ENCODE assay signal across 28 cellular contexts in genomic region chr6:132504757-132505156, GRCh38. TPM values are rescaled to one million over a fixed set of nuclear protein-coding genes. Genes with fewer than 3 reads are reported as not detected.
A peak's percentile ranks its signal among the peaks of the same experiment; 100 is the strongest.
DNase-seq lines count a peak whose midpoint lies in the region; ATAC-seq and TF ChIP-seq lines count a peak whose summit lies in the region.
"Had no signal": no experiment of that assay in that cellular context is flagged by ENCODE, and none has a peak within 500 bp of the region (broad histone marks: within the 10 kb centered on the region; RNA-seq: fewer than 3 reads in every experiment).

No MANE protein-coding gene starts in this region.

- DNase-seq in heart left ventricle (no peak), cardiac septum (ENCODE audit: low spot score) (no peak), left colon (no peak), HEK293T (ENCODE audit: extremely low spot score) (no peak), amygdala (lab: John Stamatoyannopoulos, UW) (no peak), iPS-NIHi11 (ENCODE audit: low spot score) (no peak)
- DNase-seq in stimulated activated naive B cell treated with anti-CD40 and anti-IgM and Interleukin-4, amounts not matched to agents 10 μg/mL and 1 μg/mL and 100 μg/mL, for 72 hours, result no peak
- DNase-seq: activated CD4-positive, alpha-beta T cell treated with anti-CD3 and anti-CD28 coated beads for 48 hours; activated CD8-positive, alpha-beta memory T cell treated with anti-CD3 and anti-CD28 coated beads, Interleukin-2, amount 10 ng/mL, durations not matched to agents 7 days and 5 days; AML-193; Caco-2; cerebellar nuclear complex; HFFc6; mesendoderm; NCI-H1436 treated with DMSO at 0.1 percent for 48 hours; NCI-H69; stimulated activated naive CD8-positive, alpha-beta T cell treated with anti-CD3 and anti-CD28 coated beads, Interleukin-15, Interleukin-2, amounts not matched to agents 100 U/mL and 50 U/mL, for 24 hours; T-cell; trophoblast cell had no signal

- 67 to 74% (median 70%) methylated on average over 5 of the region's 5 CpGs for WGBS in heart left ventricle, 4 donors

- H3K36me3 ChIP-seq in heart left ventricle, result peaks cover 0 to 60% (median 34%) of the 10 kb centered on the region in 9 donors
- H3K36me3 ChIP-seq: ovary had no signal

- peak overlapping the region in 1 of 12 donors; percentile 32 for H3K27ac ChIP-seq in heart left ventricle
- H3K27ac ChIP-seq in angular gyrus (ENCODE audit: low read depth, low read length), result peak overlapping the region; percentile 58
- H3K27ac ChIP-seq: 22Rv1, hepatocyte, ovary had no signal

- no peaks in the 10 kb centered on the region for H3K27me3 Mint-ChIP-seq in stimulated activated naive B cell treated with anti-CD40 and anti-IgM and Interleukin-4, amounts not matched to agents 10 μg/mL and 1 μg/mL and 100 μg/mL, for 72 hours
- H3K27me3 Mint-ChIP-seq: activated CD8-positive, alpha-beta memory T cell treated with anti-CD3 and anti-CD28 coated beads, Interleukin-2, amount 10 ng/mL, durations not matched to agents 7 days and 5 days; activated naive CD4-positive, alpha-beta T cell treated with anti-CD3 and anti-CD28 coated beads, Interleukin-2, amount 50 U/mL, for 24 hours; natural killer cell treated with Interleukin-12 subunit alpha and Interleukin-12 subunit beta and Interleukin-15 and Interleukin-18, amount 100 ng/mL, for 72 hours; T-cell had no signal

- no peaks in the 10 kb centered on the region for H3K27me3 ChIP-seq in heart left ventricle
- H3K27me3 ChIP-seq: hepatocyte, ovary had no signal

- peaks cover 0 to 69% (median 39%) of the 10 kb centered on the region in 12 donors for H3K4me1 ChIP-seq in heart left ventricle
- H3K4me1 ChIP-seq: Caco-2 had no signal

- peaks cover 57 to 78% of the 10 kb centered on the region in 2 donors for H3K36me3 Mint-ChIP-seq in stimulated activated naive B cell treated with anti-CD40 and anti-IgM and Interleukin-4, amounts not matched to agents 10 μg/mL and 1 μg/mL and 100 μg/mL, for 72 hours

- H3K4me3 ChIP-seq in heart left ventricle, result no peak overlapping the region
- H3K4me3 ChIP-seq: hepatocyte, ovary had no signal

- peaks cover 7% of the 10 kb centered on the region in 2 donors for H3K9me3 Mint-ChIP-seq in stimulated activated naive B cell treated with anti-CD40 and anti-IgM and Interleukin-4, amounts not matched to agents 10 μg/mL and 1 μg/mL and 100 μg/mL, for 72 hours
- H3K9me3 Mint-ChIP-seq: activated naive CD4-positive, alpha-beta T cell treated with anti-CD3 and anti-CD28 coated beads, Interleukin-2, amount 50 U/mL, for 24 hours; activated T-helper 1 cell treated with anti-CD3 and anti-CD28 coated beads, Interleukin-12 subunit alpha, Interleukin-12 subunit beta, Interleukin-2, Interleukin-4 antibody, amounts not matched to agents 30 ng/mL and 10 ng/mL and 1 ng/mL, durations not matched to agents 14 hours and 24 hours and 36 hours; HFFc6; natural killer cell treated with Interleukin-12 subunit alpha and Interleukin-12 subunit beta and Interleukin-15 and Interleukin-18, amount 100 ng/mL, for 72 hours; T-cell had no signal

- H3K9me3 ChIP-seq in heart left ventricle, result no peaks in the 10 kb centered on the region
- H3K9me3 ChIP-seq: Caco-2, ovary had no signal

- peak overlapping the region; percentile 52 for H3K27ac Mint-ChIP-seq in stimulated activated naive B cell treated with anti-CD40 and anti-IgM and Interleukin-4, amounts not matched to agents 10 μg/mL and 1 μg/mL and 100 μg/mL, for 72 hours
- H3K27ac Mint-ChIP-seq: activated CD8-positive, alpha-beta memory T cell treated with anti-CD3 and anti-CD28 coated beads, Interleukin-2, amount 10 ng/mL, durations not matched to agents 7 days and 5 days; activated naive CD4-positive, alpha-beta T cell treated with anti-CD3 and anti-CD28 coated beads, Interleukin-2, amount 50 U/mL, for 24 hours; activated T-helper 1 cell treated with anti-CD3 and anti-CD28 coated beads, Interleukin-12 subunit alpha, Interleukin-12 subunit beta, Interleukin-2, Interleukin-4 antibody, amounts not matched to agents 30 ng/mL and 10 ng/mL and 1 ng/mL, durations not matched to agents 14 hours and 24 hours and 36 hours; HFFc6; natural killer cell treated with Interleukin-12 subunit alpha and Interleukin-12 subunit beta and Interleukin-15 and Interleukin-18, amount 100 ng/mL, for 72 hours; T-cell had no signal

- H3K4me1 Mint-ChIP-seq in stimulated activated naive B cell treated with anti-CD40 and anti-IgM and Interleukin-4, amounts not matched to agents 10 μg/mL and 1 μg/mL and 100 μg/mL, for 72 hours, result peaks cover 54 to 91% of the 10 kb centered on the region in 2 donors

- peak in 3 of 4 donors; percentile 36 to 73 (median 68) for ATAC-seq in heart left ventricle
- ATAC-seq in left colon, result peak; percentile 51
- ATAC-seq in stimulated activated naive B cell treated with anti-CD40 and anti-IgM and Interleukin-4, amounts not matched to agents 10 μg/mL and 1 μg/mL and 100 μg/mL, for 72 hours (replicated peaks), result no peak
- ATAC-seq: activated CD8-positive, alpha-beta memory T cell treated with anti-CD3 and anti-CD28 coated beads, Interleukin-2, amount 10 ng/mL, durations not matched to agents 7 days and 5 days; natural killer cell treated with Interleukin-12 subunit alpha and Interleukin-12 subunit beta and Interleukin-15 and Interleukin-18, amount 100 ng/mL, for 72 hours; stimulated activated naive CD8-positive, alpha-beta T cell treated with anti-CD3 and anti-CD28 coated beads, Interleukin-15, Interleukin-2, amounts not matched to agents 100 U/mL and 50 U/mL, for 24 hours; T-cell had no signal

- POLR2A ChIA-PET in HEK293T (lab: Yijun Ruan, JAX), result no interaction called here

- intact Hi-C loops in heart left ventricle (cut with DNase I) (no loop called here), cardiac septum (cut with DNase I) (no loop called here), left colon (cut with DNase I, micrococcal nuclease) (no loop called here)

- no peak for TF ChIP-seq POLR2A in heart left ventricle (IDR thresholded peaks at IDR 0.05)

- peak overlapping the region; percentile 30 to 55 for H3K4me3 Mint-ChIP-seq in stimulated activated naive B cell treated with anti-CD40 and anti-IgM and Interleukin-4, amounts not matched to agents 10 μg/mL and 1 μg/mL and 100 μg/mL, for 72 hours
- H3K4me3 Mint-ChIP-seq: activated CD8-positive, alpha-beta memory T cell treated with anti-CD3 and anti-CD28 coated beads, Interleukin-2, amount 10 ng/mL, durations not matched to agents 7 days and 5 days; activated naive CD4-positive, alpha-beta T cell treated with anti-CD3 and anti-CD28 coated beads, Interleukin-2, amount 50 U/mL, for 24 hours; activated T-helper 1 cell treated with anti-CD3 and anti-CD28 coated beads, Interleukin-12 subunit alpha, Interleukin-12 subunit beta, Interleukin-2, Interleukin-4 antibody, amounts not matched to agents 30 ng/mL and 10 ng/mL and 1 ng/mL, durations not matched to agents 14 hours and 24 hours and 36 hours; HFFc6; natural killer cell treated with Interleukin-12 subunit alpha and Interleukin-12 subunit beta and Interleukin-15 and Interleukin-18, amount 100 ng/mL, for 72 hours had no signal

- CTCF ChIA-PET in HEK293T (lab: Yijun Ruan, JAX), result no interaction called here

- no peak for TF ChIP-seq CTCF in heart left ventricle (IDR thresholded peaks at IDR 0.05)

TF ChIP-seq in HEK293T, 16 proteins besides CTCF, POLR2A, EP300 and RAD21:
- TF ChIP-seq ARNT (IDR thresholded peaks at IDR 0.05), result no peak
- no peak for TF ChIP-seq FOXM1 (IDR thresholded peaks at IDR 0.05; ENCODE audit: borderline replicate concordance)
- TF ChIP-seq TARDBP (IDR thresholded peaks at IDR 0.05), result no peak
- TF ChIP-seq FOXK2 (IDR thresholded peaks at IDR 0.05), result no peak
- TF ChIP-seq PKNOX1 (IDR thresholded peaks at IDR 0.05), result no peak
- no peak for TF ChIP-seq SP1 (IDR thresholded peaks at IDR 0.05)
- TF ChIP-seq SUZ12 (IDR thresholded peaks at IDR 0.05), result no peak
- TF ChIP-seq ELF4 (IDR thresholded peaks at IDR 0.05), result no peak
- TF ChIP-seq LEF1 (IDR thresholded peaks at IDR 0.05; ENCODE audit: borderline replicate concordance), result no peak
- no peak for TF ChIP-seq CTBP1 (IDR thresholded peaks at IDR 0.05; ENCODE audit: borderline replicate concordance)
- no peak for TF ChIP-seq BHLHE40 (IDR thresholded peaks at IDR 0.05; ENCODE audit: borderline replicate concordance)
- TF ChIP-seq ZNF384 (IDR thresholded peaks at IDR 0.05), result no peak
- no peak for TF ChIP-seq HDGF (IDR thresholded peaks at IDR 0.05; ENCODE audit: borderline replicate concordance)
- no peak for TF ChIP-seq NFRKB (IDR thresholded peaks at IDR 0.05)
- TF ChIP-seq FOXA1 (IDR thresholded peaks at IDR 0.05), result no peak

RNA-seq across cellular contexts. Expression of gene STX7, which starts 8.2 kb away (rescaled TPM):
- total RNA-seq in heart left ventricle (10 to 100 TPM; 24.8 to 78.8 (median 56.3) TPM), cardiac septum (53.3 TPM), left colon (10 to 100 TPM; 52.4 to 70.9 TPM)
- 10 to 100 TPM in 1 of 2 donors, 1 to 10 TPM in 1; 6.7 to 25.1 TPM for polyA plus RNA-seq in heart left ventricle

RNA-seq across cellular contexts. Expression of gene TAAR9, which starts 33.3 kb away (rescaled TPM):
- total RNA-seq in heart left ventricle (not detected), cardiac septum (not detected), left colon (not detected)
- polyA plus RNA-seq in heart left ventricle, result not detected
- total RNA-seq: activated CD8-positive, alpha-beta memory T cell treated with anti-CD3 and anti-CD28 coated beads, Interleukin-2, amount 10 ng/mL, durations not matched to agents 7 days and 5 days; activated T-helper 1 cell treated with anti-CD3 and anti-CD28 coated beads, Interleukin-12 subunit alpha, Interleukin-12 subunit beta, Interleukin-2, Interleukin-4 antibody, amounts not matched to agents 30 ng/mL and 10 ng/mL and 1 ng/mL, durations not matched to agents 14 hours and 24 hours and 36 hours; Caco-2; Daoy; hepatocyte; HFFc6; MCF 10A; natural killer cell treated with Interleukin-12 subunit alpha and Interleukin-12 subunit beta and Interleukin-15 and Interleukin-18, amount 100 ng/mL, for 72 hours; ovary; T-cell had no signal
- polyA plus RNA-seq: hepatocyte, ovary had no signal

RNA-seq across cellular contexts. Expression of gene TAAR8, which starts 47.7 kb away (rescaled TPM):
- total RNA-seq in heart left ventricle, result not detected
- not detected for polyA plus RNA-seq in heart left ventricle
- total RNA-seq in cardiac septum, result not detected
- not detected for total RNA-seq in left colon
- total RNA-seq: activated CD8-positive, alpha-beta memory T cell treated with anti-CD3 and anti-CD28 coated beads, Interleukin-2, amount 10 ng/mL, durations not matched to agents 7 days and 5 days; activated T-helper 1 cell treated with anti-CD3 and anti-CD28 coated beads, Interleukin-12 subunit alpha, Interleukin-12 subunit beta, Interleukin-2, Interleukin-4 antibody, amounts not matched to agents 30 ng/mL and 10 ng/mL and 1 ng/mL, durations not matched to agents 14 hours and 24 hours and 36 hours; Caco-2; Daoy; hepatocyte; HFFc6; MCF 10A; natural killer cell treated with Interleukin-12 subunit alpha and Interleukin-12 subunit beta and Interleukin-15 and Interleukin-18, amount 100 ng/mL, for 72 hours; ovary; T-cell had no signal
- polyA plus RNA-seq: hepatocyte, ovary had no signal

Comparison
In these comparisons a context has a peak if more than half of its experiments do, and no peak if none do; other contexts are left out.
1. ATAC-seq: peak in heart left ventricle (3 of 4) and left colon (single experiment); none in stimulated activated naive B cell treated with anti-CD40 and anti-IgM and Interleukin-4, amounts not matched to agents 10 μg/mL and 1 μg/mL and 100 μg/mL, for 72 hours (0 of 2).